28 cellular contexts compared by ENCODE assay signal in the genomic region with DNA sequence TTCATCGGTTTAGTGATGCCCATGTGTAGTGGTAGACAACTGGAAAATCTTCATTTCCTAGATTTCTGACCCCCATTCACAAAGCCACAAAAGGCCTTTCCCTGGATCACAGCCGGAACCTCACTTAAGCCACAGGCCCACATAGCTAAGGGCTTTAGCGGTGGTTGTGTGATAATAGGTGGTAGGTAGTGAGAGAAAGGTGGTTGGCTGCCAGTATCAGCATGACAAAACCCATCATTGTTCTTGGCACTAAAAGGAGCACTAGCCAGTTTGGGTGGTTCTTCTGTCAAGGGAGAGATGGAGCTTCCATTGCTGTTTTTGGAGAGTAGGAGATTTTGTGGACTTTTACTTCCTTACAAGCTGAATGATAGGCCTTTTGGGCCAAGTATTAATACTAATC. TPM values are rescaled to one million over a fixed set of nuclear protein-coding genes. Genes with fewer than 3 reads are reported as not detected.
A peak's percentile ranks its signal among the peaks of the same experiment; 100 is the strongest.
DNase-seq lines count a peak whose midpoint lies in the region; ATAC-seq, FAIRE-seq and TF ChIP-seq lines count a peak whose summit lies in the region.
"Had no signal": no experiment of that assay in that cellular context is flagged by ENCODE, and none has a peak within 500 bp of the region (broad histone marks: within the 10 kb centered on the region; RNA-seq: fewer than 3 reads in every experiment).

No MANE protein-coding gene starts in this region.

- H3K4me1 Mint-ChIP-seq in neural progenitor cell = no peaks in the 10 kb centered on the region
- H3K4me1 Mint-ChIP-seq: T-cell had no signal

- no peak for FAIRE-seq in kidney (lab: Jason Lieb, UNC)
- FAIRE-seq: A549, GM12892, RCC 7860 had no signal

- H3K4me3 ChIP-seq in NT2/D1 (ENCODE audit: insufficient read length, low read depth) (no peak overlapping the region), epithelial cell of esophagus (ENCODE audit: low read length) (no peak overlapping the region), neural progenitor cell (no peak overlapping the region), kidney (ENCODE audit: low read length in 2 of 2) (no peak overlapping the region)
- H3K4me3 ChIP-seq: A549, SJCRH30 had no signal

- H3F3A ChIP-seq in neural progenitor cell (ENCODE audit: low read depth) = peaks cover 15% of the 10 kb centered on the region

- no peak overlapping the region for H2AFZ ChIP-seq in neural progenitor cell (replicated peaks)

- intact Hi-C loops in kidney (cut with DNase I) = no loop called here

- H3K27me3 Mint-ChIP-seq in neural progenitor cell (ENCODE audit: insufficient read depth, low read depth) = no peaks in the 10 kb centered on the region

- H3K79me2 ChIP-seq in neural progenitor cell (ENCODE audit: low read depth) = no peaks in the 10 kb centered on the region

- TF ChIP-seq CTCF in epithelial cell of esophagus (IDR thresholded peaks at IDR 0.05; ENCODE audit: insufficient read depth, low read depth, low read length, missing control alignments) (no peak), neural progenitor cell (IDR thresholded peaks at IDR 0.05) (no peak), kidney (IDR thresholded peaks at IDR 0.05; ENCODE audit: borderline replicate concordance, extremely low read depth, insufficient read depth) (no peak)

- no peak overlapping the region for H3K27ac Mint-ChIP-seq in neural progenitor cell
- H3K27ac Mint-ChIP-seq: CD4-positive, alpha-beta T cell; T-cell had no signal

- H3K36me3 ChIP-seq in NT2/D1 (ENCODE audit: insufficient read depth, insufficient read length, low read length) (no peaks in the 10 kb centered on the region), neural progenitor cell (no peaks in the 10 kb centered on the region), kidney (ENCODE audit: control insufficient read depth in 1 of 2, insufficient read depth in 2 of 2, low read length in 2 of 2) (no peaks in the 10 kb centered on the region)
- H3K36me3 ChIP-seq: SJCRH30 had no signal

- H3K9me3 Mint-ChIP-seq in neural progenitor cell = peaks cover 8% of the 10 kb centered on the region

- no peaks in the 10 kb centered on the region for H3K36me3 Mint-ChIP-seq in neural progenitor cell
- H3K36me3 Mint-ChIP-seq: T-cell had no signal

- ATAC-seq in HG02759 (IDR thresholded peaks at IDR 0.05; ENCODE audit: unreplicated experiment) = no peak
- ATAC-seq: A549, HCT116, T-cell had no signal

- H3K4me1 ChIP-seq in NT2/D1 (ENCODE audit: insufficient read depth, insufficient read length) (peaks cover 3% of the 10 kb centered on the region), neural progenitor cell (peaks cover 16% of the 10 kb centered on the region), kidney (ENCODE audit: control insufficient read depth in 1 of 2, insufficient read depth in 1 of 2, low read depth in 1 of 2, low read length in 2 of 2) (no peaks in the 10 kb centered on the region)
- H3K4me1 ChIP-seq: A549, SJCRH30 had no signal

- H3K9me3 ChIP-seq in NT2/D1 (ENCODE audit: insufficient read depth, low read length) = peaks cover 6% of the 10 kb centered on the region; the same call in 1 of the 2 replicates
- no peaks in the 10 kb centered on the region for H3K9me3 ChIP-seq in neural progenitor cell (ENCODE audit: low read depth)
- no peaks in the 10 kb centered on the region for H3K9me3 ChIP-seq in kidney (ENCODE audit: control insufficient read depth in 1 of 2, low read length in 2 of 2)
- H3K9me3 ChIP-seq: A549, SJCRH30 had no signal

- H4K20me1 ChIP-seq in neural progenitor cell (ENCODE audit: low read depth) = no peaks in the 10 kb centered on the region

- no peak overlapping the region for H3K4me3 Mint-ChIP-seq in neural progenitor cell
- H3K4me3 Mint-ChIP-seq: CD4-positive, alpha-beta T cell; T-cell had no signal

- peak; percentile 34 for DNase-seq in ELF-1 (ENCODE audit: low read depth, low spot score)
- DNase-seq in NT2/D1 (ENCODE audit: low read depth, low spot score) = peak; percentile 44
- peak; percentile 25 for DNase-seq in epithelial cell of esophagus (ENCODE audit: low read depth)
- DNase-seq in neural progenitor cell (ENCODE audit: low spot score) = peak; percentile 34
- DNase-seq in kidney = no peak
- no peak for DNase-seq in GF-D8 (lab: John Stamatoyannopoulos, UW)
- DNase-seq: CD4-positive, alpha-beta T cell; COR-L47; DMS 273 treated with DMSO at 0.1 percent for 48 hours; DND-41; Kasumi-1; MM.1S; NCI-H1048; NCI-H1417 treated with DMSO at 0.1 percent for 48 hours; NCI-H187; NCI-H510A; NCI-H774; NK-92 treated with Interleukin-12 subunit alpha and Interleukin-12 subunit beta, amount 100 ng/mL, for 24 hours; SJCRH30; T-cell had no signal

- H3K27ac ChIP-seq in neural progenitor cell (no peak overlapping the region), kidney (ENCODE audit: low read depth in 2 of 2, low read length in 2 of 2) (no peak overlapping the region)
- H3K27ac ChIP-seq: A549, SJCRH30 had no signal

- peak overlapping the region; percentile 11 for H3K4me2 ChIP-seq in neural progenitor cell
- H3K4me2 ChIP-seq: A549 had no signal

- H3K9ac ChIP-seq in NT2/D1 (ENCODE audit: insufficient read length, low read depth) = no peak overlapping the region
- no peak overlapping the region for H3K9ac ChIP-seq in neural progenitor cell
- no peak overlapping the region for H3K9ac ChIP-seq in kidney (ENCODE audit: low read length in 2 of 2)

- H3K27me3 ChIP-seq in NT2/D1 (ENCODE audit: insufficient read depth, insufficient read length) (no peaks in the 10 kb centered on the region), neural progenitor cell (peaks cover 8% of the 10 kb centered on the region)
- H3K27me3 ChIP-seq: SJCRH30 had no signal

RNA-seq across cellular contexts. Expression of a gene that starts 9.7 kb away (rescaled TPM):
- not detected in 2 replicates for total RNA-seq in neural progenitor cell (ENCODE audit: low replicate concordance)
- total RNA-seq in kidney = 1.8 TPM
- 46.2 TPM for polyA plus RNA-seq in kidney (ENCODE audit: insufficient read depth, low read depth, low replicate concordance)
- total RNA-seq: CD4-positive, alpha-beta T cell; G401; OCI-LY7; SJCRH30; T-cell had no signal
- polyA plus RNA-seq: A549, BJ had no signal

RNA-seq across cellular contexts. Expression of a gene that starts 53.5 kb away (rescaled TPM):
- total RNA-seq in neural progenitor cell (ENCODE audit: low replicate concordance) = not detected in 2 replicates
- not detected for total RNA-seq in kidney
- polyA plus RNA-seq in kidney (ENCODE audit: insufficient read depth, low read depth, low replicate concordance) = not detected
- total RNA-seq: CD4-positive, alpha-beta T cell; G401; OCI-LY7; SJCRH30; T-cell had no signal
- polyA plus RNA-seq: A549, BJ had no signal

Comparison
In these comparisons a context has a peak if more than half of its experiments do, and no peak if none do; other contexts are left out.
1. DNase-seq: peak in ELF-1 (single experiment), NT2/D1 (single experiment), epithelial cell of esophagus (single experiment) and neural progenitor cell (single experiment); none in kidney (single experiment) and GF-D8 (single experiment).